ENCODE assay signal across 8 cellular contexts in the genomic region with DNA sequence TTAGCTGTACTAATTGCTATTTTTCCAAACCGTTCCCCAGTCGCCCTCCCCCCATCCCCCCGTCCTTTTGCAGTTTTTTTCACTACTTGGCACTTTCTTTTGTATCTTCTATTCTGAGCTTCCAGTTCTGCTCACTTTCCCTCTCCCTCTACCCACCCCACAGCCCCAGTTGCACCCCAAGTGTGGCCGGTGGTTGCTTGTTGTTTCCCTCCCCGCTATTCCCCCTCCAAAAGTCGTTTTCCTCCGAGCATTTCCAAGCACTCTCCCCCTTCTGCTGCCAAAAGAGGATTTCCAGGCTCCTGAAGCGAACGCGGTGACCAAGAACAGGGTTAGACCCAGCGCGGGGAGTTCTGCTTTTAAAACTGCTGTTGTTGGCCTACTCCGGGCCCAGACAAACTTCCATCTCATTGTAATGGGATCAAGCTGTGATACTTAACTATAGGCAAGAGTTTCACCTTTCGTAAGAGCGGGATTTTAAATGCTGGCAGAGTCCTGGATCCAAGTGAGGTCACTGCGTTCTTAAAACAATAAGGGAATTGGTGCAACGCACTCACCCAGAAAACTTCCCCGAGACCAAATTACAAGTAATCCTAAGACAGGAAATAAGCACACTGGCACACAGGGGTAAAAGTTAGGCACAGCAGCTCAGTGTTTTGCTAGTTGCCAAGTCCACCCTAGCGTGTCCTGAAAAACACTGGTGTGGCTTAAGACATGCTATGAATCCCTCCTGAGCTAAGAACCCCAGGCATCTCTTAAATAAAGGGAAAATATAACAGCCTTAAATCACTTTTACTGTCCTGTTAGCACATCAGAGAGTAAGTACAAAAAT. TPM values are rescaled to one million over a fixed set of nuclear protein-coding genes. Genes with fewer than 3 reads are reported as not detected.
A peak's percentile ranks its signal among the peaks of the same experiment; 100 is the strongest.
DNase-seq lines count a peak whose midpoint lies in the region; ATAC-seq and TF ChIP-seq lines count a peak whose summit lies in the region.

No MANE protein-coding gene starts in this region.

- H3K36me3 Mint-ChIP-seq in type B pancreatic cell = no peaks in the 10 kb centered on the region

- H3K4me3 ChIP-seq in heart right ventricle (peak overlapping the region in 6 of 10 donors; percentile 65 to 85 (median 68)), ascending aorta (peak overlapping the region; percentile 85 to 89)

- H3K27me3 ChIP-seq in heart right ventricle (peaks cover 0 to 58% (median 49%) of the 10 kb centered on the region in 7 donors), ascending aorta (no peaks in the 10 kb centered on the region)

- peaks cover 64% of the 10 kb centered on the region for H3K27me3 Mint-ChIP-seq in type B pancreatic cell

- no peak overlapping the region for H3K27ac ChIP-seq in heart right ventricle
- peak overlapping the region; percentile 58 to 79 for H3K27ac ChIP-seq in ascending aorta

- H3K36me3 ChIP-seq in heart right ventricle = no peaks in the 10 kb centered on the region
- H3K36me3 ChIP-seq in ascending aorta = no peaks in the 10 kb centered on the region

- H3K9me3 ChIP-seq in heart right ventricle (no peaks in the 10 kb centered on the region), ascending aorta (no peaks in the 10 kb centered on the region)

- H3K4me3 Mint-ChIP-seq in type B pancreatic cell = peak overlapping the region; percentile 93

- ATAC-seq in heart right ventricle (no peak), HG02642 (IDR thresholded peaks at IDR 0.05; ENCODE audit: poor library complexity, unreplicated experiment) (no peak)

- H3K4me1 Mint-ChIP-seq in type B pancreatic cell (ENCODE audit: unreplicated experiment) = peaks cover 25% of the 10 kb centered on the region

- peak overlapping the region; percentile 74 for H3K27ac Mint-ChIP-seq in type B pancreatic cell

- DNase-seq in heart right ventricle (no peak), cardiac septum (ENCODE audit: low spot score) (no peak), ascending aorta (ENCODE audit: low spot score in 2 of 2) (peak in 1 of 2 donors; percentile 65), left kidney (ENCODE audit: low read depth, low spot score) (peak; percentile 79), type B pancreatic cell (ENCODE audit: extremely low spot score, unreplicated experiment) (no peak), SW 1271 (lab: John Stamatoyannopoulos, UW) (no peak), NCI-H510A treated with DMSO at 0.1 percent for 48 hours (lab: John Stamatoyannopoulos, UW) (no peak)

- H3K4me1 ChIP-seq in heart right ventricle (peaks cover 0 to 34% (median 16%) of the 10 kb centered on the region in 9 donors), ascending aorta (peaks cover 0 to 10% of the 10 kb centered on the region in 2 donors)

- 65 to 67% methylated on average over 19 of the region's 19 CpGs for WGBS in heart right ventricle, 2 donors

- TF ChIP-seq CTCF in heart right ventricle (IDR thresholded peaks at IDR 0.05) = no peak
- TF ChIP-seq CTCF in ascending aorta (IDR thresholded peaks at IDR 0.05) = no peak
- TF ChIP-seq CTCF in type B pancreatic cell (conservative IDR thresholded peaks at IDR 0.05) = no peak

- intact Hi-C loops in heart right ventricle (cut with DNase I) (loop anchor here in 4 of 10 donors (2.0 to 5.0 kb wide), 3 partner anchors 345 to 457 kb away; no protein-coding TSS in a partner anchor), cardiac septum (cut with DNase I) (loop anchor here (5.0 to 10.0 kb wide), 2 partner anchors 99 to 347 kb away; no protein-coding TSS in a partner anchor), ascending aorta (cut with DNase I) (loop anchor here (2.0 to 5.0 kb wide), 4 partner anchors 53 to 367 kb away; a partner anchor contains a TSS)

- no peaks in the 10 kb centered on the region for H3K9me3 Mint-ChIP-seq in type B pancreatic cell

RNA-seq across cellular contexts. Expression of a gene that starts 1.5 kb away (rescaled TPM):
- total RNA-seq in heart right ventricle (10 to 100 TPM in 1 of 10 donors, 1 to 10 TPM in 9; 1.9 to 16.5 (median 3.6) TPM), cardiac septum (3.2 TPM), ascending aorta (42.9 TPM), type B pancreatic cell (ENCODE audit: low replicate concordance) (10.2 and 16.0 TPM in 2 replicates)
- polyA plus RNA-seq in heart right ventricle = 1 to 10 TPM; 8.4 to 9.0 TPM

RNA-seq across cellular contexts. Expression of a gene that starts 52.7 kb away (rescaled TPM):
- 10 to 100 TPM; 65.3 to 94.6 (median 70.7) TPM for total RNA-seq in heart right ventricle
- 10 to 100 TPM; 35.9 to 40.7 TPM for polyA plus RNA-seq in heart right ventricle
- total RNA-seq in cardiac septum = 75.0 TPM
- 35.5 TPM for total RNA-seq in ascending aorta
- total RNA-seq in type B pancreatic cell (ENCODE audit: low replicate concordance) = 132 and 153 TPM in 2 replicates

Comparison
In these comparisons a context has a peak if more than half of its experiments do, and no peak if none do; other contexts are left out.
1. H3K27ac ChIP-seq: peak in ascending aorta (2 of 2); none in heart right ventricle (0 of 10).